Comparison of ENCODE assay signal across 36 cellular contexts in genomic region chr1:89490389-89490788, GRCh38.
"Had no signal": no experiment of that assay in that cellular context is flagged by ENCODE, and none has a peak within 500 bp of the region (broad histone marks: within the 10 kb centered on the region; RNA-seq: fewer than 3 reads in every experiment).

No MANE protein-coding gene starts in this region.

- H3K36me3 ChIP-seq: MG63 had no signal

- H3K27me3 ChIP-seq: MG63 had no signal

- H3K4me3 ChIP-seq: MG63 had no signal

- DNase-seq: Karpas-422, Kasumi-1, MG63, MM.1S, MV-4-11, NCI-H1048, NCI-H1092, NCI-H1092 treated with DMSO at 0.1 percent for 48 hours, NCI-H1105, NCI-H1105 treated with DMSO at 0.1 percent for 48 hours, NCI-H1417, NCI-H1417 treated with DMSO at 0.1 percent for 48 hours, NCI-H1436, NCI-H1436 treated with DMSO at 0.1 percent for 48 hours, NCI-H146, NCI-H1694, NCI-H1694 treated with DMSO at 0.1 percent for 48 hours, NCI-H187, NCI-H187 treated with DMSO at 0.1 percent for 48 hours, NCI-H1930, NCI-H2029, NCI-H2029 treated with DMSO at 0.1 percent for 48 hours, NCI-H2081, NCI-H2081 treated with DMSO at 0.1 percent for 48 hours, NCI-H2107, NCI-H2171, NCI-H2171 treated with DMSO at 0.1 percent for 48 hours, NCI-H2227 treated with DMSO at 0.1 percent for 48 hours, NCI-H226, NCI-H345, NCI-H446, NCI-H446 treated with DMSO at 0.1 percent for 48 hours, NCI-H510A, NCI-H510A treated with DMSO at 0.1 percent for 48 hours, NCI-H524, NCI-H524 treated with DMSO at 0.1 percent for 48 hours had no signal
